Comparison of ENCODE assay signal across 8 cellular contexts in the genomic region with DNA sequence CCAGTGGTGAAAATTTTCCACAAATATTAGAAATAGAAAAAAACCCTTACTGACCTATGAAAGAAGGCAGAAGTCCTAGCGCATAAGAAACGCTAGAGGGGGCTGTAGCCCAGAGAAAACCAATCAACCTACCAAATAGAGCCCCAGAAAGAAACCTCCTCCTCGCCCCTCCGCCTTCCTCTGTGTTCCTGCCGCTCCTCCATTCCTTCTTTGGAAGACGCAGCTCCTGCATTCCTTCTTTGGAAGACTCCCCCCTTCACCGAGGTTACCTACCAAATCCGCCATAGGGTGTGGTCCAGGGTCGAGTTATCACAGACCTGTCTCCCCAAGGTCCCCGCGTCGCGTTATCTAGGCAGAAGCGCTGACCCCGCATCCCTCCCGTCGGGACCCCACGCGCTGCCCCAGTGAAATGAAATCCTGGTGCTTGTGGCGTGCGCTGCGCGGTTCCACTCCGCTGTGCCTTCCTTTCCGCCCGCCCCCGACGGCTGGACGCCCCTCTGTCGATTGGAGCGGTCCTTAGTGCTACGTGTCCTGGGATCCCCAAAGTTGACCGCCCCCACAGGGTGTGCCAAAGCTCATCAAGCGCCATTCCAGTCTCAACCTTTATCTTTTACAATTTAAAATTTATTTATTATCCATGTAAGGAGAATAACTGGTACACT. TPM values are rescaled to one million over a fixed set of nuclear protein-coding genes. Genes with fewer than 3 reads are reported as not detected.
DNase-seq lines count a peak whose midpoint lies in the region; ATAC-seq, FAIRE-seq and TF ChIP-seq lines count a peak whose summit lies in the region.

No MANE protein-coding gene starts in this region.

- H3K27me3 Mint-ChIP-seq in astrocyte (ENCODE audit: low read depth, unreplicated experiment), result peaks cover 28% of the 10 kb centered on the region

- no peak for FAIRE-seq in astrocyte (lab: Jason Lieb, UNC)

- no peaks in the 10 kb centered on the region for H3K4me1 ChIP-seq in astrocyte (ENCODE audit: insufficient read depth, low read length)

- H3K27me3 ChIP-seq in MG63 (peaks cover 12% of the 10 kb centered on the region), astrocyte (ENCODE audit: insufficient read depth, low read length) (peaks cover 62% of the 10 kb centered on the region)

- no peaks in the 10 kb centered on the region for H3K36me3 Mint-ChIP-seq in astrocyte (ENCODE audit: low read depth, unreplicated experiment)

- H3K27ac Mint-ChIP-seq in astrocyte (ENCODE audit: unreplicated experiment), result peak overlapping the region; percentile 37

- no peaks in the 10 kb centered on the region for H3K9me3 Mint-ChIP-seq in astrocyte (ENCODE audit: unreplicated experiment)

- TF ChIP-seq CTCF in astrocyte (IDR thresholded peaks at IDR 0.05; ENCODE audit: insufficient read depth, low read depth, low read length), result peak; percentile 86

- peak overlapping the region; percentile 91 for H3K4me3 Mint-ChIP-seq in astrocyte (ENCODE audit: unreplicated experiment)

- H2AFZ ChIP-seq in astrocyte (ENCODE audit: low read depth, low read length), result peak overlapping the region; percentile 91

- no peak for ATAC-seq in HG02938 (IDR thresholded peaks at IDR 0.05; ENCODE audit: unreplicated experiment)
- no peak for ATAC-seq in HG02588 (IDR thresholded peaks at IDR 0.05; ENCODE audit: unreplicated experiment)

- peaks cover 1% of the 10 kb centered on the region for H3K4me1 Mint-ChIP-seq in astrocyte (ENCODE audit: low read depth, unreplicated experiment)

- H4K20me1 ChIP-seq in astrocyte (ENCODE audit: insufficient read depth, low read length), result no peaks in the 10 kb centered on the region

- no peaks in the 10 kb centered on the region for H3K79me2 ChIP-seq in astrocyte (ENCODE audit: insufficient read depth, low read length)

- peak overlapping the region; percentile 91 for H3K4me2 ChIP-seq in astrocyte (ENCODE audit: low read length)

- peak overlapping the region; percentile 32 for H3K9ac ChIP-seq in astrocyte (ENCODE audit: low read length)

- H3K36me3 ChIP-seq in MG63 (no peaks in the 10 kb centered on the region), astrocyte (ENCODE audit: insufficient read depth, low read length) (no peaks in the 10 kb centered on the region)

- DNase-seq in ELF-1 (ENCODE audit: low read depth, low spot score) (peak; percentile 89), MG63 (peak; percentile 37), T follicular helper cell (ENCODE audit: low read depth) (peak; percentile 40), astrocyte (ENCODE audit: low read depth) (peak; percentile 40), hepatic stellate cell (ENCODE audit: low spot score) (peak; percentile 60), putamen (ENCODE audit: low spot score) (peak; percentile 79)

- no peak overlapping the region for H3K27ac ChIP-seq in astrocyte (ENCODE audit: low read depth, low read length)

- H3K4me3 ChIP-seq in MG63, result no peak overlapping the region
- H3K4me3 ChIP-seq in astrocyte (ENCODE audit: insufficient read depth, low read depth, low read length), result peak overlapping the region; percentile 58

- H3K9me3 ChIP-seq in MG63 (no peaks in the 10 kb centered on the region), astrocyte (ENCODE audit: insufficient read depth, low read depth, low read length) (peaks cover 2% of the 10 kb centered on the region)

RNA-seq across cellular contexts. Expression of gene RPP21, which starts 12.9 kb away (rescaled TPM):
- 41.8 and 52.0 TPM in 2 replicates for total RNA-seq in MG63 (2014; rRNA removed; shearing (Covaris generic); ENCODE audit: low replicate concordance)
- total RNA-seq in astrocyte, result 33.5 and 41.8 TPM in 2 replicates

RNA-seq across cellular contexts. Expression of gene TRIM39, which starts 31.1 kb away (rescaled TPM):
- 7.6 and 9.3 TPM in 2 replicates for total RNA-seq in MG63 (2014; rRNA removed; shearing (Covaris generic); ENCODE audit: low replicate concordance)
- 18.3 and 20.7 TPM in 2 replicates for total RNA-seq in astrocyte

Comparison
In these comparisons a context has a peak if more than half of its experiments do, and no peak if none do; other contexts are left out.
1. DNase-seq: peak in every context shown above with its lines; median percentile 89 in ELF-1; 79 in putamen; 60 in hepatic stellate cell; 40 in T follicular helper cell; 40 in astrocyte; 37 in MG63.